Comparison of ENCODE assay signal across 8 cellular contexts in genomic region chr7:68103319-68103718, GRCh38.
"Had no signal": no experiment of that assay in that cellular context is flagged by ENCODE, and none has a peak within 500 bp of the region (broad histone marks: within the 10 kb centered on the region; RNA-seq: fewer than 3 reads in every experiment).

No MANE protein-coding gene starts in this region.

- H3K4me1 Mint-ChIP-seq: IgD-negative memory B cell had no signal

- H3K27ac ChIP-seq: HL-60, KMS-11 had no signal

- FAIRE-seq: HepG2, HTR-8/SVneo had no signal

- H3K4me2 ChIP-seq: KMS-11 had no signal

- H3K27me3 Mint-ChIP-seq: IgD-negative memory B cell had no signal

- H3K36me3 Mint-ChIP-seq: IgD-negative memory B cell had no signal

- H3K4me3 Mint-ChIP-seq: IgD-negative memory B cell had no signal

- ATAC-seq: HepG2 had no signal

- H3K27ac Mint-ChIP-seq: IgD-negative memory B cell had no signal

- DNase-seq: IMR-90, KBM-7, KG1 had no signal

- H3K9ac ChIP-seq: KMS-11 had no signal
